In genomic region chr12:91272456-91273063, GRCh38 we compare ENCODE assay signal across 12 cellular contexts.
DNase-seq lines count a peak whose midpoint lies in the region; ATAC-seq and TF ChIP-seq lines count a peak whose summit lies in the region.
"Had no signal": no experiment of that assay in that cellular context is flagged by ENCODE, and none has a peak within 500 bp of the region (broad histone marks: within the 10 kb centered on the region; RNA-seq: fewer than 3 reads in every experiment).

No MANE protein-coding gene starts in this region.

- no peaks in the 10 kb centered on the region for H3K36me3 ChIP-seq in Peyer's patch
- no peaks in the 10 kb centered on the region for H3K36me3 ChIP-seq in fibroblast of lung (ENCODE audit: control insufficient read depth, insufficient read depth, low read length)
- no peaks in the 10 kb centered on the region for H3K36me3 ChIP-seq in testis (ENCODE audit: low read depth, missing control alignments)

- WGBS in lower leg skin, 2 donors: 69 to 84% methylated on average over 4 of the region's 4 CpGs
- 48 to 62% methylated on average over 4 of the region's 4 CpGs for WGBS in testis, 2 donors

- no peaks in the 10 kb centered on the region for H3K27me3 ChIP-seq in Peyer's patch
- no peaks in the 10 kb centered on the region for H3K27me3 ChIP-seq in fibroblast of lung (ENCODE audit: control insufficient read depth, insufficient read depth, low read length)
- no peaks in the 10 kb centered on the region for H3K27me3 ChIP-seq in testis

- TF ChIP-seq CTCF in Peyer's patch (IDR thresholded peaks at IDR 0.05): no peak
- TF ChIP-seq CTCF in fibroblast of lung (conservative IDR thresholded peaks at IDR 0.05 in 1 of 2, IDR thresholded peaks at IDR 0.05 in 1 of 2; ENCODE audit: low read depth in 1 of 2, low read length in 2 of 2): no peak
- no peak for TF ChIP-seq CTCF in lower leg skin (IDR thresholded peaks at IDR 0.05)
- TF ChIP-seq CTCF in testis (IDR thresholded peaks at IDR 0.05): no peak
- TF ChIP-seq CTCF in GM13976 (IDR thresholded peaks at IDR 0.05; ENCODE audit: borderline replicate concordance, control extremely low read depth, extremely low read depth, insufficient read depth, missing control alignments): no peak

- H3K4me3 ChIP-seq in Peyer's patch (no peak overlapping the region), fibroblast of lung (replicated peaks in 1 of 4; ENCODE audit: control extremely low read depth in 1 of 4, insufficient read depth in 1 of 4, low read depth in 3 of 4, low read length in 4 of 4) (no peak overlapping the region), lower leg skin (ENCODE audit: low read depth, poor library complexity, severe bottlenecking) (no peak overlapping the region), testis (no peak overlapping the region)

- no peak for ATAC-seq in HG03342 (IDR thresholded peaks at IDR 0.05; ENCODE audit: unreplicated experiment)

- no peak for TF ChIP-seq POLR2A in Peyer's patch (IDR thresholded peaks at IDR 0.05)
- no peak for TF ChIP-seq POLR2A in lower leg skin (IDR thresholded peaks at IDR 0.05)
- no peak for TF ChIP-seq POLR2A in testis (IDR thresholded peaks at IDR 0.05)

- no peaks in the 10 kb centered on the region for H3K79me2 ChIP-seq in fibroblast of lung (ENCODE audit: control insufficient read depth, insufficient read depth, low read length)

- H3K4me1 ChIP-seq in Peyer's patch: no peaks in the 10 kb centered on the region
- peaks cover 6% of the 10 kb centered on the region for H3K4me1 ChIP-seq in fibroblast of lung (ENCODE audit: control insufficient read depth, extremely low read depth, insufficient read depth, low read length)
- no peaks in the 10 kb centered on the region for H3K4me1 ChIP-seq in testis

- no peak overlapping the region for H3K4me2 ChIP-seq in fibroblast of lung (ENCODE audit: extremely low read depth, insufficient read depth, low read length)

- no peak overlapping the region for H3K9ac ChIP-seq in fibroblast of lung (ENCODE audit: insufficient read depth, low read length)

- peak overlapping the region in 1 of 4 donors; percentile 58 for H3K27ac ChIP-seq in Peyer's patch
- H3K27ac ChIP-seq in fibroblast of lung (ENCODE audit: insufficient read depth, low read length): no peak overlapping the region
- peak overlapping the region; percentile 22 to 65 for H3K27ac ChIP-seq in testis

- in situ Hi-C loops in GM13976 (cut with MboI; ENCODE audit: low sequenced_read_pairs, unreplicated experiment): no loop called here

- intact Hi-C loops in lower leg skin (cut with DNase I; ENCODE audit: low total_unique reads): no loop called here
- intact Hi-C loops in testis (cut with DNase I; ENCODE audit: low total_unique reads): no loop called here

- H3K9me3 ChIP-seq in Peyer's patch: no peaks in the 10 kb centered on the region
- no peaks in the 10 kb centered on the region for H3K9me3 ChIP-seq in fibroblast of lung (ENCODE audit: control insufficient read depth, insufficient read depth, low read depth, low read length)
- no peaks in the 10 kb centered on the region for H3K9me3 ChIP-seq in testis

- peak in 2 of 3 donors; percentile 49 to 52 for DNase-seq in Peyer's patch
- peak in 1 of 2 donors; percentile 53 for DNase-seq in fibroblast of lung (ENCODE audit: low read depth in 2 of 2)
- DNase-seq in lower leg skin (ENCODE audit: low spot score in 2 of 2): peak; percentile 72 to 86
- DNase-seq in testis: peak; percentile 77
- no peak for DNase-seq in GM13976 (ENCODE audit: low spot score)
- no peak for DNase-seq in NCI-H1694 treated with DMSO at 0.1 percent for 48 hours (lab: John Stamatoyannopoulos, UW)
- DNase-seq in SIG-M5 (lab: John Stamatoyannopoulos, UW): no peak
- DNase-seq: activated CD4-positive, alpha-beta T cell treated with anti-CD3 and anti-CD28 coated beads for 4 hours; activated gamma-delta T cell; NCI-H82; stimulated activated CD4-positive, alpha-beta T cell treated with anti-CD3 and anti-CD28 coated beads, Interleukin-2, amount 100 ng/mL, for 48 hours had no signal

- no peaks in the 10 kb centered on the region for H4K20me1 ChIP-seq in fibroblast of lung (ENCODE audit: control insufficient read depth, extremely low read depth, insufficient read depth, low read length)

- H2AFZ ChIP-seq in fibroblast of lung (ENCODE audit: low read length): peak overlapping the region; percentile 34

Comparison
In these comparisons a context has a peak if more than half of its experiments do, and no peak if none do; other contexts are left out.
1. DNase-seq: peak in Peyer's patch (2 of 3), lower leg skin (2 of 2) and testis (single experiment); none in GM13976 (single experiment), NCI-H1694 treated with DMSO at 0.1 percent for 48 hours (single experiment) and SIG-M5 (single experiment).